11 cellular contexts compared by ENCODE assay signal in genomic region chr12:47734725-47735480, GRCh38. TPM values are rescaled to one million over a fixed set of nuclear protein-coding genes. Genes with fewer than 3 reads are reported as not detected.
DNase-seq lines count a peak whose midpoint lies in the region; ATAC-seq and TF ChIP-seq lines count a peak whose summit lies in the region.
"Had no signal": no experiment of that assay in that cellular context is flagged by ENCODE, and none has a peak within 500 bp of the region (broad histone marks: within the 10 kb centered on the region; RNA-seq: fewer than 3 reads in every experiment).

No MANE protein-coding gene starts in this region.

- no peak overlapping the region for H3K9ac ChIP-seq in parathyroid adenoma

- H2AFZ ChIP-seq in parathyroid adenoma: peak overlapping the region; percentile 43

- H3K27ac ChIP-seq in breast epithelium: peak overlapping the region; percentile 54 to 86
- H3K27ac ChIP-seq in right atrium auricular region: peak overlapping the region; percentile 83 to 87
- peak overlapping the region; percentile 32 for H3K27ac ChIP-seq in parathyroid adenoma
- H3K27ac ChIP-seq in vagina: peak overlapping the region; percentile 86

- no peaks in the 10 kb centered on the region for H3K9me3 Mint-ChIP-seq in MCF 10A (ENCODE audit: unreplicated experiment)

- no peaks in the 10 kb centered on the region for H3K79me2 ChIP-seq in parathyroid adenoma

- H3K27ac Mint-ChIP-seq in MCF 10A (ENCODE audit: low read depth, unreplicated experiment): no peak overlapping the region

- TF ChIP-seq POLR2A in breast epithelium (IDR thresholded peaks at IDR 0.05) (no peak), vagina (IDR thresholded peaks at IDR 0.05) (no peak)

- TF ChIP-seq CTCF in breast epithelium (IDR thresholded peaks at IDR 0.05) (no peak), MCF 10A (IDR thresholded peaks at IDR 0.05; ENCODE audit: unreplicated experiment) (no peak), right atrium auricular region (IDR thresholded peaks at IDR 0.05) (no peak), parathyroid adenoma (IDR thresholded peaks at IDR 0.05) (no peak), vagina (IDR thresholded peaks at IDR 0.05) (no peak), GM10248 (IDR thresholded peaks at IDR 0.05; ENCODE audit: control extremely low read depth, extremely low read depth, low read depth, missing control alignments) (no peak)

- H3K4me3 ChIP-seq in breast epithelium (no peak overlapping the region), right atrium auricular region (no peak overlapping the region), parathyroid adenoma (ENCODE audit: low read depth, low read length) (no peak overlapping the region), vagina (no peak overlapping the region)

- no peaks in the 10 kb centered on the region for H3K36me3 Mint-ChIP-seq in MCF 10A (ENCODE audit: insufficient read depth, unreplicated experiment)

- peaks cover 17% of the 10 kb centered on the region for H3K4me1 Mint-ChIP-seq in MCF 10A (ENCODE audit: insufficient read depth, unreplicated experiment)

- intact Hi-C loops in breast epithelium (cut with DNase I; ENCODE audit: low total_unique reads): no loop called here
- intact Hi-C loops in MCF 10A (cut with micrococcal nuclease): no loop called here
- intact Hi-C loops in vagina (cut with DNase I): loop anchor here (5.0 kb wide), 1 partner anchor 42 kb away; no protein-coding TSS in a partner anchor

- BruUV-seq in MCF 10A (replicated peaks; lab: Mats Ljungman, UMichigan): no TSS peak

- no peak for ATAC-seq in HG02610 (IDR thresholded peaks at IDR 0.05; ENCODE audit: unreplicated experiment)

- peaks cover 13 to 20% of the 10 kb centered on the region in 2 donors for H3K4me1 ChIP-seq in breast epithelium
- H3K4me1 ChIP-seq in right atrium auricular region: peaks cover 0 to 77% of the 10 kb centered on the region in 2 donors
- peaks cover 49% of the 10 kb centered on the region for H3K4me1 ChIP-seq in parathyroid adenoma
- H3K4me1 ChIP-seq in vagina: peaks cover 51% of the 10 kb centered on the region

- no peaks in the 10 kb centered on the region for H3K9me3 ChIP-seq in breast epithelium
- no peaks in the 10 kb centered on the region for H3K9me3 ChIP-seq in right atrium auricular region
- no peaks in the 10 kb centered on the region for H3K9me3 ChIP-seq in parathyroid adenoma (ENCODE audit: control insufficient read depth, low read length)
- no peaks in the 10 kb centered on the region for H3K9me3 ChIP-seq in vagina

- H3K36me3 ChIP-seq in breast epithelium (no peaks in the 10 kb centered on the region), right atrium auricular region (no peaks in the 10 kb centered on the region), parathyroid adenoma (ENCODE audit: control insufficient read depth, insufficient read depth, low read length) (no peaks in the 10 kb centered on the region), vagina (no peaks in the 10 kb centered on the region)

- H3K4me3 Mint-ChIP-seq in MCF 10A (ENCODE audit: unreplicated experiment): no peak overlapping the region

- DNase-seq in breast epithelium (ENCODE audit: low spot score in 2 of 2) (no peak), MCF 10A (ENCODE audit: unreplicated experiment) (no peak), right atrium auricular region (ENCODE audit: low spot score) (no peak), vagina (ENCODE audit: extremely low spot score in 2 of 2) (no peak), GM10248 (ENCODE audit: extremely low spot score) (no peak)
- DNase-seq in effector CD8-positive, alpha-beta T cell (lab: John Stamatoyannopoulos, UW): no peak
- DNase-seq: NCI-H774, T-helper 2 cell had no signal

- no peaks in the 10 kb centered on the region for H3K27me3 ChIP-seq in breast epithelium
- H3K27me3 ChIP-seq in right atrium auricular region: no peaks in the 10 kb centered on the region
- no peaks in the 10 kb centered on the region for H3K27me3 ChIP-seq in parathyroid adenoma (ENCODE audit: control insufficient read depth, insufficient read depth, low read length)
- H3K27me3 ChIP-seq in vagina: no peaks in the 10 kb centered on the region

- CTCF ChIA-PET in MCF 10A (lab: Yijun Ruan, JAX): interaction anchor here (2.0 to 4.4 kb wide), 4 partner anchors 20 to 103 kb away, joined by 6 to 25 read pairs (median 16); no protein-coding TSS in a partner anchor
- CTCF ChIA-PET in GM10248 (lab: Yijun Ruan, JAX): interaction anchor here (0.7 to 46.2 kb wide), 5 partner anchors 18 to 103 kb away, joined by 3 to 1524 read pairs (median 5); partner anchors contain the start of gene SLC48A1

- POLR2A ChIA-PET in MCF 10A (lab: Yijun Ruan, JAX) (no interaction called here), GM10248 (lab: Yijun Ruan, JAX) (no interaction called here)

- H3K27me3 Mint-ChIP-seq in MCF 10A (ENCODE audit: insufficient read depth, unreplicated experiment): no peaks in the 10 kb centered on the region

- no peak overlapping the region for H3K4me2 ChIP-seq in parathyroid adenoma (ENCODE audit: low read length)

RNA-seq across cellular contexts. Expression of gene ENDOU, which starts 9.6 kb away (rescaled TPM):
- 1 to 10 TPM in 2 of 3 donors, under 1 TPM in 1; 0.98 to 1.4 (median 1.0) TPM for total RNA-seq in breast epithelium
- not detected in 2 replicates for total RNA-seq in MCF 10A (2022)
- 1 to 10 TPM in 1 of 2 donors, under 1 TPM in 1; 0.55 to 2.1 TPM for total RNA-seq in right atrium auricular region
- 21.4 TPM for total RNA-seq in vagina
- total RNA-seq: lung microvascular endothelial cell had no signal

RNA-seq across cellular contexts. Expression of gene RAPGEF3, which starts 23.8 kb away (rescaled TPM):
- total RNA-seq in breast epithelium (10 to 100 TPM; 40.6 to 87.8 (median 60.3) TPM), MCF 10A (2022) (1.4 and 3.4 TPM in 2 replicates), right atrium auricular region (10 to 100 TPM; 19.8 to 26.8 TPM), vagina (52.3 TPM)

RNA-seq across cellular contexts. Expression of gene RPAP3, which starts 29.1 kb away (rescaled TPM):
- total RNA-seq in breast epithelium (10 to 100 TPM; 11.4 to 25.0 (median 18.7) TPM), MCF 10A (2022) (16.2 and 22.5 TPM in 2 replicates), right atrium auricular region (10 to 100 TPM; 12.2 to 14.3 TPM), vagina (19.2 TPM)

RNA-seq across cellular contexts. Expression of gene SLC48A1, which starts 38.1 kb away (rescaled TPM):
- total RNA-seq in breast epithelium: 10 to 100 TPM; 27.5 to 51.5 (median 30.6) TPM
- total RNA-seq in MCF 10A (2022): 19.4 and 20.2 TPM in 2 replicates
- 10 to 100 TPM; 48.9 to 52.0 TPM for total RNA-seq in right atrium auricular region
- total RNA-seq in vagina: 20.9 TPM

Comparison
In these comparisons a context has a peak if more than half of its experiments do, and no peak if none do; other contexts are left out.
1. H3K27ac ChIP-seq: peak in every context shown above with its lines; median percentile 86 in vagina; 85 in right atrium auricular region; 70 in breast epithelium; 32 in parathyroid adenoma.